ENCODE assay signal across 1 cellular context in the genomic region with DNA sequence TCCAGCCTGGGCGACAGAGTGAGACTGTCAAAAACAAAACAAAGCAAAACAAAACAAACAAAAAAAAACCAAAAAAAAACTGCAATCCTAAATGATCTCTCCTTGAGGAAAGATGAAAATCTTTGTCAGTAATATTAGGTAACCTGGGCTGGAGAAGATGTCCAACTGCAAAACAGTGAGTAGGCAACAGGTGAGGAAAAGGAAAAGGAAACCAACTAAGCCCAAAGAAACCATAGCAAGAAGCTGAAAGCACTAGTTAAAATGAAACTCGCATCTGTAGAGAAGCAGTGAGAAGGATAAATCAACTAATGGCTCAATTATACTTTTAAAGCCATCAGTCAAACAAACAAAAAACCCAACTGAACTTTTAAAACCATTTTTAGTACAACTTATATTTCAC.
TF ChIP-seq lines count a peak whose summit lies in the region.

No MANE protein-coding gene starts in this region.

TF ChIP-seq in HEK293, 187 proteins besides CTCF, POLR2A, EP300 and RAD21:
- no peak for TF ChIP-seq KLF16 (tag by site-specific recombination; IDR thresholded peaks at IDR 0.05)
- TF ChIP-seq, protein P1, sequence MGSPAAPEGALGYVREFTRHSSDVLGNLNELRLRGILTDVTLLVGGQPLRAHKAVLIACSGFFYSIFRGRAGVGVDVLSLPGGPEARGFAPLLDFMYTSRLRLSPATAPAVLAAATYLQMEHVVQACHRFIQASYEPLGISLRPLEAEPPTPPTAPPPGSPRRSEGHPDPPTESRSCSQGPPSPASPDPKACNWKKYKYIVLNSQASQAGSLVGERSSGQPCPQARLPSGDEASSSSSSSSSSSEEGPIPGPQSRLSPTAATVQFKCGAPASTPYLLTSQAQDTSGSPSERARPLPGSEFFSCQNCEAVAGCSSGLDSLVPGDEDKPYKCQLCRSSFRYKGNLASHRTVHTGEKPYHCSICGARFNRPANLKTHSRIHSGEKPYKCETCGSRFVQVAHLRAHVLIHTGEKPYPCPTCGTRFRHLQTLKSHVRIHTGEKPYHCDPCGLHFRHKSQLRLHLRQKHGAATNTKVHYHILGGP (tag by site-specific recombination; IDR thresholded peaks at IDR 0.05), result no peak
- TF ChIP-seq, protein P2, sequence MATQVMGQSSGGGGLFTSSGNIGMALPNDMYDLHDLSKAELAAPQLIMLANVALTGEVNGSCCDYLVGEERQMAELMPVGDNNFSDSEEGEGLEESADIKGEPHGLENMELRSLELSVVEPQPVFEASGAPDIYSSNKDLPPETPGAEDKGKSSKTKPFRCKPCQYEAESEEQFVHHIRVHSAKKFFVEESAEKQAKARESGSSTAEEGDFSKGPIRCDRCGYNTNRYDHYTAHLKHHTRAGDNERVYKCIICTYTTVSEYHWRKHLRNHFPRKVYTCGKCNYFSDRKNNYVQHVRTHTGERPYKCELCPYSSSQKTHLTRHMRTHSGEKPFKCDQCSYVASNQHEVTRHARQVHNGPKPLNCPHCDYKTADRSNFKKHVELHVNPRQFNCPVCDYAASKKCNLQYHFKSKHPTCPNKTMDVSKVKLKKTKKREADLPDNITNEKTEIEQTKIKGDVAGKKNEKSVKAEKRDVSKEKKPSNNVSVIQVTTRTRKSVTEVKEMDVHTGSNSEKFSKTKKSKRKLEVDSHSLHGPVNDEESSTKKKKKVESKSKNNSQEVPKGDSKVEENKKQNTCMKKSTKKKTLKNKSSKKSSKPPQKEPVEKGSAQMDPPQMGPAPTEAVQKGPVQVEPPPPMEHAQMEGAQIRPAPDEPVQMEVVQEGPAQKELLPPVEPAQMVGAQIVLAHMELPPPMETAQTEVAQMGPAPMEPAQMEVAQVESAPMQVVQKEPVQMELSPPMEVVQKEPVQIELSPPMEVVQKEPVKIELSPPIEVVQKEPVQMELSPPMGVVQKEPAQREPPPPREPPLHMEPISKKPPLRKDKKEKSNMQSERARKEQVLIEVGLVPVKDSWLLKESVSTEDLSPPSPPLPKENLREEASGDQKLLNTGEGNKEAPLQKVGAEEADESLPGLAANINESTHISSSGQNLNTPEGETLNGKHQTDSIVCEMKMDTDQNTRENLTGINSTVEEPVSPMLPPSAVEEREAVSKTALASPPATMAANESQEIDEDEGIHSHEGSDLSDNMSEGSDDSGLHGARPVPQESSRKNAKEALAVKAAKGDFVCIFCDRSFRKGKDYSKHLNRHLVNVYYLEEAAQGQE (tag by site-specific recombination; IDR thresholded peaks at IDR 0.05), result no peak
- TF ChIP-seq SCRT1 (tag by site-specific recombination; IDR thresholded peaks at IDR 0.05; ENCODE audit: borderline replicate concordance), result peak; percentile 85
- TF ChIP-seq ZNF211 (tag by site-specific recombination; IDR thresholded peaks at IDR 0.05; ENCODE audit: low read depth), result no peak
- no peak for TF ChIP-seq ZEB2 (tag by site-specific recombination; IDR thresholded peaks at IDR 0.05)
- TF ChIP-seq, protein P3, sequence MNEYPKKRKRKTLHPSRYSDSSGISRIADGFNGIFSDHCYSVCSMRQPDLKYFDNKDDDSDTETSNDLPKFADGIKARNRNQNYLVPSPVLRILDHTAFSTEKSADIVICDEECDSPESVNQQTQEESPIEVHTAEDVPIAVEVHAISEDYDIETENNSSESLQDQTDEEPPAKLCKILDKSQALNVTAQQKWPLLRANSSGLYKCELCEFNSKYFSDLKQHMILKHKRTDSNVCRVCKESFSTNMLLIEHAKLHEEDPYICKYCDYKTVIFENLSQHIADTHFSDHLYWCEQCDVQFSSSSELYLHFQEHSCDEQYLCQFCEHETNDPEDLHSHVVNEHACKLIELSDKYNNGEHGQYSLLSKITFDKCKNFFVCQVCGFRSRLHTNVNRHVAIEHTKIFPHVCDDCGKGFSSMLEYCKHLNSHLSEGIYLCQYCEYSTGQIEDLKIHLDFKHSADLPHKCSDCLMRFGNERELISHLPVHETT (tag by site-specific recombination; IDR thresholded peaks at IDR 0.05), result no peak
- TF ChIP-seq SCRT2 (tag by site-specific recombination; IDR thresholded peaks at IDR 0.05), result peak; percentile 92
TF ChIP-seq in HEK293: peak in this region for 2.
